Comparison of ENCODE assay signal across 19 cellular contexts in genomic region chr1:6137758-6138157, GRCh38. TPM values are rescaled to one million over a fixed set of nuclear protein-coding genes. Genes with fewer than 3 reads are reported as not detected.
DNase-seq lines count a peak whose midpoint lies in the region; ATAC-seq and TF ChIP-seq lines count a peak whose summit lies in the region.
"Had no signal": no experiment of that assay in that cellular context is flagged by ENCODE, and none has a peak within 500 bp of the region (broad histone marks: within the 10 kb centered on the region; RNA-seq: fewer than 3 reads in every experiment).

No MANE protein-coding gene starts in this region.

- 72% methylated on average over 5 of the region's 5 CpGs for WGBS in right cardiac atrium
- WGBS in aorta, 2 donors, result 72 to 75% methylated on average over 5 of the region's 5 CpGs

- intact Hi-C loops in right cardiac atrium (cut with DNase I) (no loop called here), lower lobe of right lung (cut with DNase I) (no loop called here), aorta (cut with DNase I) (no loop called here)

- TF ChIP-seq CTCF in right atrium auricular region (IDR thresholded peaks at IDR 0.05) (no peak), brain microvascular endothelial cell (IDR thresholded peaks at IDR 0.05; ENCODE audit: low read depth, low read length, missing control alignments) (peak; percentile 15), lower lobe of right lung (IDR thresholded peaks at IDR 0.05) (no peak)

- H3K4me1 ChIP-seq in right cardiac atrium (ENCODE audit: control insufficient read depth, insufficient read depth, low read length) (no peaks in the 10 kb centered on the region), right atrium auricular region (no peaks in the 10 kb centered on the region), lower lobe of right lung (no peaks in the 10 kb centered on the region), aorta (ENCODE audit: control insufficient read depth in 1 of 2, insufficient read depth in 2 of 2, low read length in 2 of 2) (no peaks in the 10 kb centered on the region)
- H3K4me1 ChIP-seq: A549, Caco-2, HAP-1, SJCRH30 had no signal

- DNase-seq in right cardiac atrium (peak in 2 of 3 donors; percentile 1 to 9), right atrium auricular region (ENCODE audit: low spot score) (no peak), brain microvascular endothelial cell (no peak), lower lobe of right lung (peak; percentile 11), aorta (peak; percentile 16 to 39), H7 (no peak), NCI-H526 treated with DMSO at 0.1 percent for 48 hours (lab: John Stamatoyannopoulos, UW) (no peak), T-helper 2 cell (no peak)
- DNase-seq: Caco-2; DMS153; EL; NCI-H187; NCI-H345; NCI-H69; NK-92 treated with Interleukin-12 subunit alpha and Interleukin-12 subunit beta, amount 100 ng/mL, for 24 hours; OCI-M1; SJCRH30 had no signal

- no peaks in the 10 kb centered on the region for H3K9me3 ChIP-seq in right cardiac atrium (ENCODE audit: control insufficient read depth, low read length)
- H3K9me3 ChIP-seq in right atrium auricular region, result no peaks in the 10 kb centered on the region
- H3K9me3 ChIP-seq in lower lobe of right lung, result no peaks in the 10 kb centered on the region
- H3K9me3 ChIP-seq in aorta (ENCODE audit: control insufficient read depth, low read length), result no peaks in the 10 kb centered on the region
- H3K9me3 ChIP-seq: A549, Caco-2, HAP-1, SJCRH30 had no signal

- in situ Hi-C loops in brain microvascular endothelial cell (cut with HindIII; ENCODE audit: low pct_ligation_motif_present, low sequenced_read_pairs), result no loop called here

- ATAC-seq in right cardiac atrium (no peak), lower lobe of right lung (no peak), aorta (ENCODE audit: low FRiP score) (no peak)
- ATAC-seq: A549 had no signal

- no peaks in the 10 kb centered on the region for H3K27me3 ChIP-seq in right cardiac atrium (ENCODE audit: control insufficient read depth, insufficient read depth)
- H3K27me3 ChIP-seq in right atrium auricular region, result no peaks in the 10 kb centered on the region
- no peaks in the 10 kb centered on the region for H3K27me3 ChIP-seq in brain microvascular endothelial cell (replicated peaks)
- H3K27me3 ChIP-seq in lower lobe of right lung (ENCODE audit: low read depth), result peaks cover 13% of the 10 kb centered on the region
- H3K27me3 ChIP-seq in aorta (ENCODE audit: control insufficient read depth in 1 of 2, insufficient read depth in 2 of 2, low read length in 1 of 2), result no peaks in the 10 kb centered on the region
- no peaks in the 10 kb centered on the region; the same call in 1 of the 2 replicates for H3K27me3 ChIP-seq in H7 (ENCODE audit: control insufficient read depth, insufficient read depth, low read length)

- H3K36me3 ChIP-seq in right atrium auricular region (no peaks in the 10 kb centered on the region), brain microvascular endothelial cell (replicated peaks) (no peaks in the 10 kb centered on the region), lower lobe of right lung (no peaks in the 10 kb centered on the region), aorta (ENCODE audit: control insufficient read depth in 1 of 2, insufficient read depth in 2 of 2, low read length in 1 of 2) (no peaks in the 10 kb centered on the region), H7 (replicated peaks; ENCODE audit: control insufficient read depth, insufficient read depth, low read length) (no peaks in the 10 kb centered on the region)
- H3K36me3 ChIP-seq: HAP-1, SJCRH30 had no signal

- H3K4me3 ChIP-seq in right cardiac atrium (ENCODE audit: low read length), result no peak overlapping the region
- no peak overlapping the region for H3K4me3 ChIP-seq in right atrium auricular region
- no peak overlapping the region for H3K4me3 ChIP-seq in brain microvascular endothelial cell (ENCODE audit: low read depth, low read length)
- H3K4me3 ChIP-seq in lower lobe of right lung, result no peak overlapping the region
- H3K4me3 ChIP-seq in aorta (ENCODE audit: low read length in 2 of 2), result no peak overlapping the region
- H3K4me3 ChIP-seq in H7 (ENCODE audit: insufficient read depth, low read depth, low read length), result no peak overlapping the region
- H3K4me3 ChIP-seq: A549, HAP-1, SJCRH30 had no signal

- H3K27ac ChIP-seq in right cardiac atrium (ENCODE audit: low read length) (no peak overlapping the region), right atrium auricular region (no peak overlapping the region), brain microvascular endothelial cell (no peak overlapping the region), lower lobe of right lung (no peak overlapping the region), aorta (ENCODE audit: low read depth in 1 of 2, low read length in 2 of 2) (no peak overlapping the region)
- H3K27ac ChIP-seq: A549, SJCRH30 had no signal

RNA-seq across cellular contexts. Expression of gene CHD5, which starts 42.4 kb away (rescaled TPM):
- total RNA-seq in right cardiac atrium (under 1 TPM; 0.23 to 0.53 (median 0.35) TPM), right atrium auricular region (1 to 10 TPM in 1 of 2 donors, under 1 TPM in 1; 0.07 to 2.0 TPM), lower lobe of right lung (0.56 TPM), aorta (1 to 10 TPM in 1 of 2 donors, under 1 TPM in 1; 0.24 to 2.5 TPM)
- polyA plus RNA-seq in right cardiac atrium (0.29 TPM), aorta (under 1 TPM; 0.25 to 0.38 TPM)
- 0.78 and 0.83 TPM in 2 replicates for total RNA-seq in H7 (2014; rRNA removed; shearing (Covaris generic))

Comparison
In these comparisons a context has a peak if more than half of its experiments do, and no peak if none do; other contexts are left out.
1. DNase-seq: peak in right cardiac atrium (2 of 3), lower lobe of right lung (single experiment) and aorta (2 of 2); none in right atrium auricular region (single experiment), brain microvascular endothelial cell (single experiment), H7 (single experiment), NCI-H526 treated with DMSO at 0.1 percent for 48 hours (single experiment) and T-helper 2 cell (0 of 5).